ENCODE assay signal across 8 cellular contexts in genomic region chr1:7783178-7783711, GRCh38. TPM values are rescaled to one million over a fixed set of nuclear protein-coding genes. Genes with fewer than 3 reads are reported as not detected.
DNase-seq lines count a peak whose midpoint lies in the region; ATAC-seq and TF ChIP-seq lines count a peak whose summit lies in the region.

No MANE protein-coding gene starts in this region.

- TF ChIP-seq CTCF in AG09319 (IDR thresholded peaks at IDR 0.05; ENCODE audit: low read depth, low read length), result no peak
- TF ChIP-seq CTCF in GM12875 (IDR thresholded peaks at IDR 0.05; ENCODE audit: borderline replicate concordance, insufficient read depth, low read depth, low read length), result no peak
- TF ChIP-seq CTCF in neural crest cell (conservative IDR thresholded peaks at IDR 0.05), result no peak

- peak overlapping the region; percentile 70 for H3K4me3 Mint-ChIP-seq in activated T-helper 2 cell treated with anti-CD3 and anti-CD28 coated beads, Interferon-gamma antibody, Interleukin-2, Interleukin-4, amounts not matched to agents 10 μg/mL and 5 μg/mL and 100 μg/mL, durations not matched to agents 14 hours and 24 hours and 36 hours (ENCODE audit: low read depth)
- peak overlapping the region; percentile 86 for H3K4me3 Mint-ChIP-seq in neural crest cell

- DNase-seq in AG09319 (ENCODE audit: extremely low read depth, low read depth) (peak; percentile 19), NCI-H510A (lab: John Stamatoyannopoulos, UW) (peak; percentile 95), germinal center (ENCODE audit: low spot score) (peak; percentile 63), neural crest cell (ENCODE audit: low read depth, low spot score) (peak; percentile 54)
- DNase-seq in activated T-helper 2 cell treated with anti-CD3 and anti-CD28 coated beads, Interferon-gamma antibody, Interleukin-2, Interleukin-4, amounts not matched to agents 10 μg/mL and 5 μg/mL and 100 μg/mL, durations not matched to agents 14 hours and 24 hours and 36 hours (ENCODE audit: low spot score), result no peak

- peak overlapping the region; percentile 40 for H3K4me3 ChIP-seq in GM12875 (ENCODE audit: low read depth, low read length)

- peaks cover 30% of the 10 kb centered on the region for H3K36me3 Mint-ChIP-seq in activated T-helper 2 cell treated with anti-CD3 and anti-CD28 coated beads, Interferon-gamma antibody, Interleukin-2, Interleukin-4, amounts not matched to agents 10 μg/mL and 5 μg/mL and 100 μg/mL, durations not matched to agents 14 hours and 24 hours and 36 hours (ENCODE audit: low read depth)
- H3K36me3 Mint-ChIP-seq in neural crest cell (ENCODE audit: low read depth), result peaks cover 16% of the 10 kb centered on the region

- peaks cover 12% of the 10 kb centered on the region for H3K27me3 Mint-ChIP-seq in activated T-helper 2 cell treated with anti-CD3 and anti-CD28 coated beads, Interferon-gamma antibody, Interleukin-2, Interleukin-4, amounts not matched to agents 10 μg/mL and 5 μg/mL and 100 μg/mL, durations not matched to agents 14 hours and 24 hours and 36 hours (ENCODE audit: low read depth)
- no peaks in the 10 kb centered on the region for H3K27me3 Mint-ChIP-seq in neural crest cell (ENCODE audit: low read depth)

- H3K4me1 Mint-ChIP-seq in activated T-helper 2 cell treated with anti-CD3 and anti-CD28 coated beads, Interferon-gamma antibody, Interleukin-2, Interleukin-4, amounts not matched to agents 10 μg/mL and 5 μg/mL and 100 μg/mL, durations not matched to agents 14 hours and 24 hours and 36 hours (ENCODE audit: low read depth), result peaks cover 17% of the 10 kb centered on the region
- H3K4me1 Mint-ChIP-seq in neural crest cell, result peaks cover 5% of the 10 kb centered on the region

- ATAC-seq in HG02623 (IDR thresholded peaks at IDR 0.05; ENCODE audit: unreplicated experiment), result no peak
- no peak for ATAC-seq in activated CD4-positive, CD25-positive, alpha-beta regulatory T cell treated with anti-CD3 and anti-CD28 coated beads, Interleukin-2, amount 50 U/mL, for 24 hours

- H3K27ac Mint-ChIP-seq in activated T-helper 2 cell treated with anti-CD3 and anti-CD28 coated beads, Interferon-gamma antibody, Interleukin-2, Interleukin-4, amounts not matched to agents 10 μg/mL and 5 μg/mL and 100 μg/mL, durations not matched to agents 14 hours and 24 hours and 36 hours, result no peak overlapping the region
- H3K27ac Mint-ChIP-seq in neural crest cell (ENCODE audit: unreplicated experiment), result peak overlapping the region; percentile 27

- intact Hi-C loops in activated T-helper 2 cell treated with anti-CD3 and anti-CD28 coated beads, Interferon-gamma antibody, Interleukin-2, Interleukin-4, amounts not matched to agents 10 μg/mL and 5 μg/mL and 100 μg/mL, durations not matched to agents 14 hours and 24 hours and 36 hours (cut with micrococcal nuclease), result loop anchor here (1.0 kb wide), 1 partner anchor 12 kb away; the partner anchor contains the start of gene VAMP3

- no peaks in the 10 kb centered on the region for H3K9me3 Mint-ChIP-seq in activated T-helper 2 cell treated with anti-CD3 and anti-CD28 coated beads, Interferon-gamma antibody, Interleukin-2, Interleukin-4, amounts not matched to agents 10 μg/mL and 5 μg/mL and 100 μg/mL, durations not matched to agents 14 hours and 24 hours and 36 hours
- H3K9me3 Mint-ChIP-seq in neural crest cell, result peaks cover 7% of the 10 kb centered on the region

RNA-seq across cellular contexts. Expression of gene PER3, which starts 0.8 kb away (rescaled TPM):
- 3.3 and 4.5 TPM in 2 replicates for total RNA-seq in activated T-helper 2 cell treated with anti-CD3 and anti-CD28 coated beads, Interferon-gamma antibody, Interleukin-2, Interleukin-4, amounts not matched to agents 10 μg/mL and 5 μg/mL and 100 μg/mL, durations not matched to agents 14 hours and 24 hours and 36 hours
- total RNA-seq in neural crest cell, result 5.3 and 5.6 TPM in 2 replicates

RNA-seq across cellular contexts. Expression of gene VAMP3, which starts 12.1 kb away (rescaled TPM):
- 21.6 and 25.2 TPM in 2 replicates for total RNA-seq in activated T-helper 2 cell treated with anti-CD3 and anti-CD28 coated beads, Interferon-gamma antibody, Interleukin-2, Interleukin-4, amounts not matched to agents 10 μg/mL and 5 μg/mL and 100 μg/mL, durations not matched to agents 14 hours and 24 hours and 36 hours
- total RNA-seq in neural crest cell, result 63.9 and 64.4 TPM in 2 replicates
